Comparison of ENCODE assay signal across 30 cellular contexts in genomic region chr1:32159189-32159588, GRCh38. TPM values are rescaled to one million over a fixed set of nuclear protein-coding genes. Genes with fewer than 3 reads are reported as not detected.
DNase-seq lines count a peak whose midpoint lies in the region; ATAC-seq lines count a peak whose summit lies in the region.
"Had no signal": no experiment of that assay in that cellular context is flagged by ENCODE, and none has a peak within 500 bp of the region (broad histone marks: within the 10 kb centered on the region; RNA-seq: fewer than 3 reads in every experiment).

No MANE protein-coding gene starts in this region.

- H3K36me3 Mint-ChIP-seq in activated CD4-positive, alpha-beta T cell treated with anti-CD3 and anti-CD28 coated beads, Interleukin-2, amount 10 ng/mL, durations not matched to agents 24 days and 14 days (ENCODE audit: low read depth) = peaks cover 68% of the 10 kb centered on the region
- peaks cover 44% of the 10 kb centered on the region for H3K36me3 Mint-ChIP-seq in activated T-helper 1 cell treated with anti-CD3 and anti-CD28 coated beads, Interleukin-12 subunit alpha, Interleukin-12 subunit beta, Interleukin-2, Interleukin-4 antibody, amounts not matched to agents 30 ng/mL and 10 ng/mL and 1 ng/mL, durations not matched to agents 14 hours and 24 hours and 36 hours (ENCODE audit: low read depth)
- peaks cover 46% of the 10 kb centered on the region for H3K36me3 Mint-ChIP-seq in stimulated activated memory B cell treated with anti-CD40 and anti-IgM and Interleukin-4, amounts not matched to agents 10 μg/mL and 1 μg/mL and 100 μg/mL, for 72 hours

- peaks cover 2% of the 10 kb centered on the region for H3K4me1 Mint-ChIP-seq in activated CD4-positive, alpha-beta T cell treated with anti-CD3 and anti-CD28 coated beads, Interleukin-2, amount 10 ng/mL, durations not matched to agents 24 days and 14 days
- peaks cover 9% of the 10 kb centered on the region for H3K4me1 Mint-ChIP-seq in activated T-helper 1 cell treated with anti-CD3 and anti-CD28 coated beads, Interleukin-12 subunit alpha, Interleukin-12 subunit beta, Interleukin-2, Interleukin-4 antibody, amounts not matched to agents 30 ng/mL and 10 ng/mL and 1 ng/mL, durations not matched to agents 14 hours and 24 hours and 36 hours (ENCODE audit: low read depth)
- peaks cover 6% of the 10 kb centered on the region for H3K4me1 Mint-ChIP-seq in stimulated activated memory B cell treated with anti-CD40 and anti-IgM and Interleukin-4, amounts not matched to agents 10 μg/mL and 1 μg/mL and 100 μg/mL, for 72 hours
- H3K4me1 Mint-ChIP-seq: neural progenitor cell had no signal

- no peak overlapping the region for H3K4me3 Mint-ChIP-seq in activated CD4-positive, alpha-beta T cell treated with anti-CD3 and anti-CD28 coated beads, Interleukin-2, amount 10 ng/mL, durations not matched to agents 24 days and 14 days
- no peak overlapping the region for H3K4me3 Mint-ChIP-seq in activated T-helper 1 cell treated with anti-CD3 and anti-CD28 coated beads, Interleukin-12 subunit alpha, Interleukin-12 subunit beta, Interleukin-2, Interleukin-4 antibody, amounts not matched to agents 30 ng/mL and 10 ng/mL and 1 ng/mL, durations not matched to agents 14 hours and 24 hours and 36 hours
- no peak overlapping the region for H3K4me3 Mint-ChIP-seq in stimulated activated memory B cell treated with anti-CD40 and anti-IgM and Interleukin-4, amounts not matched to agents 10 μg/mL and 1 μg/mL and 100 μg/mL, for 72 hours
- H3K4me3 Mint-ChIP-seq: CD8-positive, alpha-beta T cell; neural progenitor cell; T-helper 2 cell treated with Interferon-gamma antibody and Interleukin-4, amounts not matched to agents 5 μg/mL and 100 μg/mL, for 36 hours had no signal

- peak overlapping the region; percentile 59 for H3K27ac Mint-ChIP-seq in activated CD4-positive, alpha-beta T cell treated with anti-CD3 and anti-CD28 coated beads, Interleukin-2, amount 10 ng/mL, durations not matched to agents 24 days and 14 days
- peak overlapping the region; percentile 61 for H3K27ac Mint-ChIP-seq in activated T-helper 1 cell treated with anti-CD3 and anti-CD28 coated beads, Interleukin-12 subunit alpha, Interleukin-12 subunit beta, Interleukin-2, Interleukin-4 antibody, amounts not matched to agents 30 ng/mL and 10 ng/mL and 1 ng/mL, durations not matched to agents 14 hours and 24 hours and 36 hours
- H3K27ac Mint-ChIP-seq in stimulated activated memory B cell treated with anti-CD40 and anti-IgM and Interleukin-4, amounts not matched to agents 10 μg/mL and 1 μg/mL and 100 μg/mL, for 72 hours = peak overlapping the region; percentile 17
- H3K27ac Mint-ChIP-seq: CD8-positive, alpha-beta T cell; neural progenitor cell; T-helper 2 cell treated with Interferon-gamma antibody and Interleukin-4, amounts not matched to agents 5 μg/mL and 100 μg/mL, for 36 hours had no signal

- no peaks in the 10 kb centered on the region for H3K9me3 Mint-ChIP-seq in activated CD4-positive, alpha-beta T cell treated with anti-CD3 and anti-CD28 coated beads, Interleukin-2, amount 10 ng/mL, durations not matched to agents 24 days and 14 days
- no peaks in the 10 kb centered on the region for H3K9me3 Mint-ChIP-seq in activated T-helper 1 cell treated with anti-CD3 and anti-CD28 coated beads, Interleukin-12 subunit alpha, Interleukin-12 subunit beta, Interleukin-2, Interleukin-4 antibody, amounts not matched to agents 30 ng/mL and 10 ng/mL and 1 ng/mL, durations not matched to agents 14 hours and 24 hours and 36 hours
- H3K9me3 Mint-ChIP-seq in stimulated activated memory B cell treated with anti-CD40 and anti-IgM and Interleukin-4, amounts not matched to agents 10 μg/mL and 1 μg/mL and 100 μg/mL, for 72 hours = no peaks in the 10 kb centered on the region
- H3K9me3 Mint-ChIP-seq: CD8-positive, alpha-beta T cell; neural progenitor cell; T-helper 2 cell treated with Interferon-gamma antibody and Interleukin-4, amounts not matched to agents 5 μg/mL and 100 μg/mL, for 36 hours had no signal

- ATAC-seq in stimulated activated memory B cell treated with anti-CD40 and anti-IgM and Interleukin-4, amounts not matched to agents 10 μg/mL and 1 μg/mL and 100 μg/mL, for 72 hours = peak; percentile 81
- ATAC-seq in esophagus mucosa (no peak), HG02623 (IDR thresholded peaks at IDR 0.05; ENCODE audit: unreplicated experiment) (no peak)
- ATAC-seq: CD8-positive, alpha-beta T cell; Right ventricle myocardium inferior had no signal

- H3K27me3 Mint-ChIP-seq in activated CD4-positive, alpha-beta T cell treated with anti-CD3 and anti-CD28 coated beads, Interleukin-2, amount 10 ng/mL, durations not matched to agents 24 days and 14 days = no peaks in the 10 kb centered on the region
- no peaks in the 10 kb centered on the region for H3K27me3 Mint-ChIP-seq in activated T-helper 1 cell treated with anti-CD3 and anti-CD28 coated beads, Interleukin-12 subunit alpha, Interleukin-12 subunit beta, Interleukin-2, Interleukin-4 antibody, amounts not matched to agents 30 ng/mL and 10 ng/mL and 1 ng/mL, durations not matched to agents 14 hours and 24 hours and 36 hours (ENCODE audit: insufficient read depth)
- H3K27me3 Mint-ChIP-seq in stimulated activated memory B cell treated with anti-CD40 and anti-IgM and Interleukin-4, amounts not matched to agents 10 μg/mL and 1 μg/mL and 100 μg/mL, for 72 hours = no peaks in the 10 kb centered on the region

- DNase-seq in activated CD4-positive, alpha-beta T cell treated with anti-CD3 and anti-CD28 coated beads, Interleukin-2, amount 10 ng/mL, durations not matched to agents 24 days and 14 days = no peak
- DNase-seq in activated CD4-positive, alpha-beta T cell treated with anti-CD3 and anti-CD28 coated beads, Interleukin-2, amount 50 U/mL, for 1 hour = no peak
- peak; percentile 30 for DNase-seq in GM19240 (ENCODE audit: insufficient read length, low spot score)
- no peak for DNase-seq in activated T-helper 1 cell treated with anti-CD3 and anti-CD28 coated beads, Interleukin-12 subunit alpha, Interleukin-12 subunit beta, Interleukin-2, Interleukin-4 antibody, amounts not matched to agents 30 ng/mL and 10 ng/mL and 1 ng/mL, durations not matched to agents 14 hours and 24 hours and 36 hours (ENCODE audit: low spot score)
- DNase-seq in stimulated activated CD4-positive, alpha-beta T cell treated with anti-CD3 and anti-CD28 coated beads, Interleukin-2, amount 100 ng/mL, for 24 hours = no peak
- DNase-seq: activated CD4-positive, alpha-beta T cell treated with anti-CD3 and anti-CD28 coated beads for 48 hours; AML-193; brain microvascular endothelial cell; CD8-positive, alpha-beta T cell; DMS153; HCEC 1CT; mesendoderm; NCI-H1048; NCI-H1694 treated with DMSO at 0.1 percent for 48 hours; NCI-H2171 treated with DMSO at 0.1 percent for 48 hours; NCI-H524; NK-92 treated with Interleukin-12 subunit alpha and Interleukin-12 subunit beta, amount 100 ng/mL, for 24 hours; PC-9; sigmoid colon; stomach had no signal

- intact Hi-C loops in activated CD4-positive, alpha-beta T cell treated with anti-CD3 and anti-CD28 coated beads, Interleukin-2, amount 10 ng/mL, durations not matched to agents 24 days and 14 days (cut with micrococcal nuclease) = no loop called here
- intact Hi-C loops in activated T-helper 1 cell treated with anti-CD3 and anti-CD28 coated beads, Interleukin-12 subunit alpha, Interleukin-12 subunit beta, Interleukin-2, Interleukin-4 antibody, amounts not matched to agents 30 ng/mL and 10 ng/mL and 1 ng/mL, durations not matched to agents 14 hours and 24 hours and 36 hours (cut with micrococcal nuclease) = no loop called here

RNA-seq across cellular contexts. Expression of gene TXLNA, which starts 20.3 kb away (rescaled TPM):
- 105 and 106 TPM in 2 replicates for total RNA-seq in activated CD4-positive, alpha-beta T cell treated with anti-CD3 and anti-CD28 coated beads, Interleukin-2, amount 10 ng/mL, durations not matched to agents 24 days and 14 days
- 109 and 110 TPM in 2 replicates for total RNA-seq in activated T-helper 1 cell treated with anti-CD3 and anti-CD28 coated beads, Interleukin-12 subunit alpha, Interleukin-12 subunit beta, Interleukin-2, Interleukin-4 antibody, amounts not matched to agents 30 ng/mL and 10 ng/mL and 1 ng/mL, durations not matched to agents 14 hours and 24 hours and 36 hours
- total RNA-seq in esophagus mucosa = 37.0 TPM

RNA-seq across cellular contexts. Expression of gene CCDC28B, which starts 41.2 kb away (rescaled TPM):
- 37.1 and 38.1 TPM in 2 replicates for total RNA-seq in activated CD4-positive, alpha-beta T cell treated with anti-CD3 and anti-CD28 coated beads, Interleukin-2, amount 10 ng/mL, durations not matched to agents 24 days and 14 days
- 28.2 and 32.6 TPM in 2 replicates for total RNA-seq in activated T-helper 1 cell treated with anti-CD3 and anti-CD28 coated beads, Interleukin-12 subunit alpha, Interleukin-12 subunit beta, Interleukin-2, Interleukin-4 antibody, amounts not matched to agents 30 ng/mL and 10 ng/mL and 1 ng/mL, durations not matched to agents 14 hours and 24 hours and 36 hours
- 1.1 TPM for total RNA-seq in esophagus mucosa

RNA-seq across cellular contexts. Expression of gene IQCC, which starts 46.3 kb away (rescaled TPM):
- total RNA-seq in activated CD4-positive, alpha-beta T cell treated with anti-CD3 and anti-CD28 coated beads, Interleukin-2, amount 10 ng/mL, durations not matched to agents 24 days and 14 days = 6.1 and 6.4 TPM in 2 replicates
- total RNA-seq in activated T-helper 1 cell treated with anti-CD3 and anti-CD28 coated beads, Interleukin-12 subunit alpha, Interleukin-12 subunit beta, Interleukin-2, Interleukin-4 antibody, amounts not matched to agents 30 ng/mL and 10 ng/mL and 1 ng/mL, durations not matched to agents 14 hours and 24 hours and 36 hours = 5.7 and 6.0 TPM in 2 replicates
- 1.3 TPM for total RNA-seq in esophagus mucosa

RNA-seq across cellular contexts. Expression of gene DCDC2B, which starts 49.7 kb away (rescaled TPM):
- 0.12 TPM in 1 of 2 replicates, not detected in the other for total RNA-seq in activated CD4-positive, alpha-beta T cell treated with anti-CD3 and anti-CD28 coated beads, Interleukin-2, amount 10 ng/mL, durations not matched to agents 24 days and 14 days
- 0.15 TPM in 1 of 2 replicates, not detected in the other for total RNA-seq in activated T-helper 1 cell treated with anti-CD3 and anti-CD28 coated beads, Interleukin-12 subunit alpha, Interleukin-12 subunit beta, Interleukin-2, Interleukin-4 antibody, amounts not matched to agents 30 ng/mL and 10 ng/mL and 1 ng/mL, durations not matched to agents 14 hours and 24 hours and 36 hours
- total RNA-seq in esophagus mucosa = not detected
- total RNA-seq: A172; CD8-positive, alpha-beta T cell; chondrocyte; glomerular endothelial cell; PC-9; Right ventricle myocardium inferior; sigmoid colon; stomach; thyroid gland had no signal

RNA-seq across cellular contexts. Expression of gene KPNA6, which starts 51.3 kb away (rescaled TPM):
- total RNA-seq in activated CD4-positive, alpha-beta T cell treated with anti-CD3 and anti-CD28 coated beads, Interleukin-2, amount 10 ng/mL, durations not matched to agents 24 days and 14 days = 79.4 and 87.6 TPM in 2 replicates
- total RNA-seq in activated T-helper 1 cell treated with anti-CD3 and anti-CD28 coated beads, Interleukin-12 subunit alpha, Interleukin-12 subunit beta, Interleukin-2, Interleukin-4 antibody, amounts not matched to agents 30 ng/mL and 10 ng/mL and 1 ng/mL, durations not matched to agents 14 hours and 24 hours and 36 hours = 76.7 and 78.6 TPM in 2 replicates
- total RNA-seq in esophagus mucosa = 54.1 TPM

Comparison
In these comparisons a context has a peak if more than half of its experiments do, and no peak if none do; other contexts are left out.
1. RNA of gene CCDC28B, which starts 41.2 kb away (total RNA-seq): 37.1 to 38.1 TPM in activated CD4-positive, alpha-beta T cell treated with anti-CD3 and anti-CD28 coated beads, Interleukin-2, amount 10 ng/mL, durations not matched to agents 24 days and 14 days and 28.2 to 32.6 TPM in activated T-helper 1 cell treated with anti-CD3 and anti-CD28 coated beads, Interleukin-12 subunit alpha, Interleukin-12 subunit beta, Interleukin-2, Interleukin-4 antibody, amounts not matched to agents 30 ng/mL and 10 ng/mL and 1 ng/mL, durations not matched to agents 14 hours and 24 hours and 36 hours; 1.1 TPM in esophagus mucosa (single experiment); every median in the first group is over 10 times any median in the second.
2. Peak in every context shown above with its lines, with median percentiles within 50 percentile points of each other: H3K27ac Mint-ChIP-seq.